8 cellular contexts compared by ENCODE assay signal in the genomic region with DNA sequence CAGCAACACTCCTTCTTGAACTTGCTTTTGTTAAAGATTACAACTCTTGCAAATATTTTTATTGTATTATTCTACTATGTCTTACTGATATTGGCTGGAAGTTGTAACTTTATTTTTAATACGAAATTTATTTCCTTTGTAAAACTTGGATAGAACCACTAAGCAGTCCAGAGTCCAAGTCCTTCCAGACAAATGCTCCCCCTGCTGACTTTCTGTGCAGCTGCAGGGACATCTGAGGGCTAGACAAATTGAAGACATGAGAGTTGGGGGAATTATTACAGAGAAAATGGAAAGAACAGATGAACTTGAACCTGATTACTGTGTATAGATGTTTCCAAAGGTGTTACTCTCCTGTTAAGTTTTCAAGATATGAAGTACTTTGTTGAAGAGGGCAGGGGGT.
DNase-seq lines count a peak whose midpoint lies in the region; ATAC-seq and TF ChIP-seq lines count a peak whose summit lies in the region.

No MANE protein-coding gene starts in this region.

- H3K27me3 ChIP-seq in uterus = no peaks in the 10 kb centered on the region

- DNase-seq in AG04449 (ENCODE audit: low read depth, low spot score) = no peak
- DNase-seq in GM20000 (ENCODE audit: low spot score) = no peak
- DNase-seq in RWPE1 (ENCODE audit: low spot score) = no peak
- DNase-seq in globus pallidus (ENCODE audit: low spot score) = peak; percentile 40
- no peak for DNase-seq in uterus
- no peak for DNase-seq in NK-92 (lab: John Stamatoyannopoulos, UW; ENCODE audit: unreplicated experiment)

- CTCF ChIA-PET in AG04449 (lab: Yijun Ruan, JAX) (interaction anchor here (0.7 to 3.1 kb wide), 8 partner anchors 9 to 239 kb away, joined by 3 to 15 read pairs (median 4); partner anchors contain the start of gene GRIA3), RWPE1 (lab: Yijun Ruan, JAX) (interaction anchor here (0.7 kb wide), 3 partner anchors 8 to 928 kb away, joined by 3 read pairs; no protein-coding TSS in a partner anchor)

- no peaks in the 10 kb centered on the region for H3K9me3 ChIP-seq in uterus

- H3K27ac ChIP-seq in RWPE1 = no peak overlapping the region
- no peak overlapping the region for H3K27ac ChIP-seq in uterus

- ATAC-seq in HG03135 (IDR thresholded peaks at IDR 0.05; ENCODE audit: unreplicated experiment) = no peak
- ATAC-seq in GM21528 (IDR thresholded peaks at IDR 0.05; ENCODE audit: low FRiP score, unreplicated experiment) = no peak

- TF ChIP-seq POLR2A in uterus (IDR thresholded peaks at IDR 0.05) = no peak

- TF ChIP-seq CTCF in AG04449 (IDR thresholded peaks at IDR 0.05; ENCODE audit: insufficient read depth, low read length, missing control alignments) = peak; percentile 67
- TF ChIP-seq CTCF in GM20000 (IDR thresholded peaks at IDR 0.05; ENCODE audit: extremely low read depth, missing control alignments) = peak; percentile 46
- TF ChIP-seq CTCF in RWPE1 (conservative IDR thresholded peaks at IDR 0.05; ENCODE audit: low read depth) = peak; percentile 27; the same call in 1 of the 2 replicates
- peak; percentile 12 to 50 (median 34) for TF ChIP-seq CTCF in uterus (IDR thresholded peaks at IDR 0.05)

- H3K36me3 ChIP-seq in uterus = no peaks in the 10 kb centered on the region

- intact Hi-C loops in uterus (cut with DNase I; ENCODE audit: low total_unique reads) = no loop called here

- H3K4me1 ChIP-seq in uterus = no peaks in the 10 kb centered on the region

- POLR2A ChIA-PET in AG04449 (lab: Yijun Ruan, JAX) (no interaction called here), RWPE1 (lab: Yijun Ruan, JAX; ENCODE audit: low non-redundant PET) (no interaction called here)

- H3K4me3 ChIP-seq in AG04449 (ENCODE audit: low read depth, low read length) (no peak overlapping the region), uterus (no peak overlapping the region)
